In genomic region chr1:33126411-33127000, GRCh38 we compare ENCODE assay signal across 7 cellular contexts. TPM values are rescaled to one million over a fixed set of nuclear protein-coding genes. Genes with fewer than 3 reads are reported as not detected.
DNase-seq lines count a peak whose midpoint lies in the region; ATAC-seq and TF ChIP-seq lines count a peak whose summit lies in the region.

No MANE protein-coding gene starts in this region.

- no peak for ATAC-seq in activated naive CD4-positive, alpha-beta T cell treated with anti-CD3 and anti-CD28 coated beads, Interleukin-2, amount 50 U/mL, for 72 hours
- no peak for ATAC-seq in HG02763 (IDR thresholded peaks at IDR 0.05; ENCODE audit: unreplicated experiment)

- H3K9ac ChIP-seq in iPS-20b (ENCODE audit: low read depth, low read length): peak overlapping the region; percentile 92; the same call in 1 of the 2 replicates

- intact Hi-C loops in stomach (cut with DNase I; ENCODE audit: low total_unique reads): no loop called here

- H3K4me1 ChIP-seq in iPS-20b (ENCODE audit: insufficient read depth, low read length): peaks cover 4% of the 10 kb centered on the region; the same call in 1 of the 2 replicates
- H3K4me1 ChIP-seq in stomach: peaks cover 11 to 31% (median 25%) of the 10 kb centered on the region in 4 donors

- H3K9me3 Mint-ChIP-seq in activated naive CD4-positive, alpha-beta T cell treated with anti-CD3 and anti-CD28 coated beads, Interleukin-2, amount 50 U/mL, for 72 hours: no peaks in the 10 kb centered on the region

- TF ChIP-seq EP300 in stomach (IDR thresholded peaks at IDR 0.05): no peak

- peak overlapping the region; percentile 85 for H3K27ac ChIP-seq in HL-60 (replicated peaks)
- no peak overlapping the region for H3K27ac ChIP-seq in iPS-20b (ENCODE audit: low read length)
- H3K27ac ChIP-seq in stomach: peak overlapping the region; percentile 17 to 88 (median 87)

- DNase-seq in HL-60 (ENCODE audit: low read depth in 1 of 2, low spot score in 1 of 2) (no peak), stomach (no peak), Ammon's horn (ENCODE audit: low spot score) (no peak), 8988T (no peak)
- DNase-seq in activated naive CD4-positive, alpha-beta T cell treated with anti-CD3 and anti-CD28 coated beads, Interleukin-2, amount 50 U/mL, for 72 hours (ENCODE audit: low spot score in 2 of 2): no peak

- TF ChIP-seq CTCF in HL-60 (IDR thresholded peaks at IDR 0.05; ENCODE audit: insufficient read depth, low read length) (no peak), stomach (IDR thresholded peaks at IDR 0.05) (no peak)

- H3K36me3 ChIP-seq in iPS-20b (ENCODE audit: insufficient read depth, low read depth, low read length): no peaks in the 10 kb centered on the region
- H3K36me3 ChIP-seq in stomach: no peaks in the 10 kb centered on the region

- H3K27me3 ChIP-seq in HL-60 (ENCODE audit: insufficient read depth, poor library complexity, severe bottlenecking) (no peaks in the 10 kb centered on the region), iPS-20b (ENCODE audit: insufficient read depth, low read length) (peaks cover 31% of the 10 kb centered on the region), stomach (no peaks in the 10 kb centered on the region)

- no peak for TF ChIP-seq POLR2A in stomach (IDR thresholded peaks at IDR 0.05)

- H3K4me3 ChIP-seq in HL-60 (replicated peaks; ENCODE audit: insufficient read depth, low read length) (peak overlapping the region; percentile 80), iPS-20b (ENCODE audit: low read length) (peak overlapping the region; percentile 93), stomach (peak overlapping the region; percentile 57 to 72 (median 66))

- peaks cover 17 to 25% of the 10 kb centered on the region in 2 donors for H3K36me3 Mint-ChIP-seq in activated naive CD4-positive, alpha-beta T cell treated with anti-CD3 and anti-CD28 coated beads, Interleukin-2, amount 50 U/mL, for 72 hours

- H3K27ac Mint-ChIP-seq in activated naive CD4-positive, alpha-beta T cell treated with anti-CD3 and anti-CD28 coated beads, Interleukin-2, amount 50 U/mL, for 72 hours: peak overlapping the region; percentile 96 to 97

- H3K9me3 ChIP-seq in iPS-20b (ENCODE audit: insufficient read depth, low read depth, low read length) (no peaks in the 10 kb centered on the region), stomach (no peaks in the 10 kb centered on the region)

- WGBS in stomach, 5 donors: 28 to 37% (median 29%) methylated on average over 9 of the region's 9 CpGs

RNA-seq across cellular contexts. Expression of gene AZIN2, which starts 45.6 kb away (rescaled TPM):
- total RNA-seq in activated naive CD4-positive, alpha-beta T cell treated with anti-CD3 and anti-CD28 coated beads, Interleukin-2, amount 50 U/mL, for 72 hours: 1 to 10 TPM; 1.2 to 2.1 TPM
- 10 to 100 TPM in 2 of 5 donors, 1 to 10 TPM in 2, not detected in 1; 2.0 to 39.7 (median 6.8) TPM for total RNA-seq in stomach
- polyA plus RNA-seq in stomach: 1 to 10 TPM in 2 of 3 donors, under 1 TPM in 1; 0.61 to 2.0 (median 1.1) TPM

RNA-seq across cellular contexts. Expression of gene TRIM62, which starts 55.3 kb away (rescaled TPM):
- total RNA-seq in activated naive CD4-positive, alpha-beta T cell treated with anti-CD3 and anti-CD28 coated beads, Interleukin-2, amount 50 U/mL, for 72 hours: 1 to 10 TPM; 5.3 to 5.4 TPM
- total RNA-seq in stomach: 10 to 100 TPM in 2 of 5 donors, 1 to 10 TPM in 3; 2.0 to 18.1 (median 4.5) TPM
- 1 to 10 TPM in 2 of 3 donors, under 1 TPM in 1; 0.76 to 3.2 (median 3.1) TPM for polyA plus RNA-seq in stomach
